Comparison of ENCODE assay signal across 10 cellular contexts in the genomic region with DNA sequence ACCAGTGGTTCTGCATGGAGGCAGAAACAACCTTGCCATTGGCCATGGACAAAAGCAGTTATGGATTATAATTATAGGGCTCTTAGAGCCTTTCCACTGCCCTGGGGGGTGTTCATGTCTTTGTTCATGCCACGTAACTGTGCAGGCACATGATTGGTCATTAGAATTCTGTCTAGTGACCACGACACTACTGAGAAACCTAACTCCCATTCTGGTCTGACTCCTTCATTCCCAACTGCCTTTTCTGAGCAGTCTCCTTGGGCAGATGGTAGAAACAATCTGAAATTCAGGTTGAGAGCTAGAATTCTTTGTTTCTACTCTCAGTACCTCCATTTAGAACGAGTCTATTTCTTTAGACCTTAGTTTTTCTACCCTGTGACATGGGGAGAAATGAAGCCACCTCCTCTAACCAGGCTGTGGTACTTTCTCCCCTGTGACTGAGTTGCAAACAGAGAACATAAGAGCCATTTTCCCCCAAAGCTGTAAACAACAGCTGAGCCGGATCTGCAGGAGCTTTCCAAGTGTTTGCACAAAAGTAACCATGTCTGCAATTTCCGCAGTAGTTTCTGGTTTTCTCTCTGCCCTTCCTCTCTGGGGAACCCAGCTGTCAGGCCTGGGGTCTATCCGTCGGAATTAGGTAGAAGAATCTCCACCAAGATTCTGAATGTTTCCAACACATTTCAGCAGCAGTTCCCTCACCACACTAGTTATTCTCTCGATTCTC. TPM values are rescaled to one million over a fixed set of nuclear protein-coding genes. Genes with fewer than 3 reads are reported as not detected.
DNase-seq lines count a peak whose midpoint lies in the region; ATAC-seq and TF ChIP-seq lines count a peak whose summit lies in the region.
"Had no signal": no experiment of that assay in that cellular context is flagged by ENCODE, and none has a peak within 500 bp of the region (broad histone marks: within the 10 kb centered on the region; RNA-seq: fewer than 3 reads in every experiment).

No MANE protein-coding gene starts in this region.

- no peak for ATAC-seq in HG02588 (IDR thresholded peaks at IDR 0.05; ENCODE audit: unreplicated experiment)

- no peaks in the 10 kb centered on the region for H3K9me3 Mint-ChIP-seq in activated naive CD4-positive, alpha-beta T cell treated with anti-CD3 and anti-CD28 coated beads, Interleukin-2, amount 10 ng/mL, durations not matched to agents 7 days and 5 days
- H3K9me3 Mint-ChIP-seq: IgD-negative memory B cell had no signal

- H3K4me3 Mint-ChIP-seq in activated naive CD4-positive, alpha-beta T cell treated with anti-CD3 and anti-CD28 coated beads, Interleukin-2, amount 10 ng/mL, durations not matched to agents 7 days and 5 days, result no peak overlapping the region
- H3K4me3 Mint-ChIP-seq: IgD-negative memory B cell, nephron progenitor cell had no signal

- H3K27me3 ChIP-seq in dorsolateral prefrontal cortex, result no peaks in the 10 kb centered on the region
- no peaks in the 10 kb centered on the region for H3K27me3 ChIP-seq in transverse colon

- TF ChIP-seq EP300 in transverse colon (IDR thresholded peaks at IDR 0.05; ENCODE audit: low read depth), result no peak

- CTCF ChIA-PET in activated naive CD4-positive, alpha-beta T cell treated with anti-CD3 and anti-CD28 coated beads, Interleukin-2, amount 10 ng/mL, durations not matched to agents 7 days and 5 days (lab: Charles Lee), result interaction anchor here (1.1 to 12.5 kb wide), 4 partner anchors 30 to 260 kb away, joined by 3 to 250 read pairs (median 4); no protein-coding TSS in a partner anchor

- peaks cover 24% of the 10 kb centered on the region for H3K4me1 Mint-ChIP-seq in activated naive CD4-positive, alpha-beta T cell treated with anti-CD3 and anti-CD28 coated beads, Interleukin-2, amount 10 ng/mL, durations not matched to agents 7 days and 5 days
- H3K4me1 Mint-ChIP-seq: IgD-negative memory B cell had no signal

- no peaks in the 10 kb centered on the region for H3K36me3 Mint-ChIP-seq in activated naive CD4-positive, alpha-beta T cell treated with anti-CD3 and anti-CD28 coated beads, Interleukin-2, amount 10 ng/mL, durations not matched to agents 7 days and 5 days

- peaks cover 0 to 28% (median 10%) of the 10 kb centered on the region in 4 donors for H3K36me3 ChIP-seq in transverse colon

- in situ Hi-C loops in transverse colon (cut with MboI; ENCODE audit: low pct_ligation_motif_present in 1 of 4, low pct_unique_long_range_greater_than_20kb in 1 of 4, low sequenced_read_pairs in 3 of 4), result loop anchor here in 2 of 4 donors (5.0 to 25.0 kb wide), 2 partner anchors 84 to 229 kb away; no protein-coding TSS in a partner anchor

- H3K4me3 ChIP-seq in dorsolateral prefrontal cortex, result peak overlapping the region in 1 of 59 donors; percentile 15
- H3K4me3 ChIP-seq in transverse colon, result no peak overlapping the region

- no peak overlapping the region for H3K27ac Mint-ChIP-seq in activated naive CD4-positive, alpha-beta T cell treated with anti-CD3 and anti-CD28 coated beads, Interleukin-2, amount 10 ng/mL, durations not matched to agents 7 days and 5 days
- H3K27ac Mint-ChIP-seq: IgD-negative memory B cell had no signal

- DNase-seq in NCI-H510A (lab: John Stamatoyannopoulos, UW) (peak; percentile 7), dorsolateral prefrontal cortex (peak in 3 of 10 donors; percentile 28 to 46 (median 37)), mucosa of gallbladder (ENCODE audit: low spot score) (peak; percentile 33), transverse colon (no peak), D341Med (ENCODE audit: low spot score) (no peak)
- no peak for DNase-seq in activated naive CD4-positive, alpha-beta T cell treated with anti-CD3 and anti-CD28 coated beads, Interleukin-2, amount 10 ng/mL, durations not matched to agents 7 days and 5 days
- DNase-seq: nephron progenitor cell, SHP77 treated with DMSO at 0.1 percent for 48 hours had no signal

- TF ChIP-seq CTCF in dorsolateral prefrontal cortex (IDR thresholded peaks at IDR 0.05 in 54 of 56, conservative IDR thresholded peaks at IDR 0.05 in 2 of 56; ENCODE audit: low read depth in 1 of 56, partially characterized antibody in 56 of 56), result peak in 4 of 56 donors; percentile 4 to 19 (median 12)
- TF ChIP-seq CTCF in transverse colon (IDR thresholded peaks at IDR 0.05), result no peak

- H3K9me3 ChIP-seq in transverse colon, result no peaks in the 10 kb centered on the region

- WGBS in transverse colon (ENCODE audit: low coverage in 1 of 2), 2 donors, result 49 to 56% methylated on average over 6 to 8 of the region's 8 CpGs

- peaks cover 11% of the 10 kb centered on the region for H3K27me3 Mint-ChIP-seq in activated naive CD4-positive, alpha-beta T cell treated with anti-CD3 and anti-CD28 coated beads, Interleukin-2, amount 10 ng/mL, durations not matched to agents 7 days and 5 days
- H3K27me3 Mint-ChIP-seq: IgD-negative memory B cell had no signal

- peaks cover 13 to 33% (median 22%) of the 10 kb centered on the region in 4 donors for H3K4me1 ChIP-seq in transverse colon

- no peak for TF ChIP-seq POLR2A in transverse colon (IDR thresholded peaks at IDR 0.05)

- H3K27ac ChIP-seq in dorsolateral prefrontal cortex (peak overlapping the region; percentile 85 to 99 (median 96)), transverse colon (peak overlapping the region; percentile 57 to 81 (median 74))

- intact Hi-C loops in dorsolateral prefrontal cortex (cut with DNase I), result loop anchor here in 1 of 2 donors (5.0 kb wide), 1 partner anchor 144 kb away; no protein-coding TSS in a partner anchor
- intact Hi-C loops in transverse colon (cut with DNase I; ENCODE audit: low total_unique reads), result loop anchor here (10.0 kb wide), 1 partner anchor 226 kb away; no protein-coding TSS in a partner anchor

RNA-seq across cellular contexts. Expression of a gene that starts 37.7 kb away (rescaled TPM):
- 10 to 100 TPM; 39.9 to 70.3 (median 56.0) TPM for total RNA-seq in dorsolateral prefrontal cortex
- total RNA-seq in mucosa of gallbladder, result 35.0 TPM
- total RNA-seq in transverse colon, result 10 to 100 TPM in 1 of 4 donors, 1 to 10 TPM in 3; 2.0 to 13.0 (median 7.9) TPM

Comparison
In these comparisons a context has a peak if more than half of its experiments do, and no peak if none do; other contexts are left out.
1. DNase-seq: peak in NCI-H510A (single experiment) and mucosa of gallbladder (single experiment); none in transverse colon (single experiment), D341Med (single experiment) and activated naive CD4-positive, alpha-beta T cell treated with anti-CD3 and anti-CD28 coated beads, Interleukin-2, amount 10 ng/mL, durations not matched to agents 7 days and 5 days (single experiment).